Comparison of ENCODE assay signal across 1 cellular context in genomic region chr15:40274350-40275274, GRCh38.
TF ChIP-seq lines count a peak whose summit lies in the region.

No MANE protein-coding gene starts in this region.

TF ChIP-seq in HepG2, 621 proteins besides CTCF, POLR2A, EP300 and RAD21 (continued from another document and continues in another):
- TF ChIP-seq, protein P1, sequence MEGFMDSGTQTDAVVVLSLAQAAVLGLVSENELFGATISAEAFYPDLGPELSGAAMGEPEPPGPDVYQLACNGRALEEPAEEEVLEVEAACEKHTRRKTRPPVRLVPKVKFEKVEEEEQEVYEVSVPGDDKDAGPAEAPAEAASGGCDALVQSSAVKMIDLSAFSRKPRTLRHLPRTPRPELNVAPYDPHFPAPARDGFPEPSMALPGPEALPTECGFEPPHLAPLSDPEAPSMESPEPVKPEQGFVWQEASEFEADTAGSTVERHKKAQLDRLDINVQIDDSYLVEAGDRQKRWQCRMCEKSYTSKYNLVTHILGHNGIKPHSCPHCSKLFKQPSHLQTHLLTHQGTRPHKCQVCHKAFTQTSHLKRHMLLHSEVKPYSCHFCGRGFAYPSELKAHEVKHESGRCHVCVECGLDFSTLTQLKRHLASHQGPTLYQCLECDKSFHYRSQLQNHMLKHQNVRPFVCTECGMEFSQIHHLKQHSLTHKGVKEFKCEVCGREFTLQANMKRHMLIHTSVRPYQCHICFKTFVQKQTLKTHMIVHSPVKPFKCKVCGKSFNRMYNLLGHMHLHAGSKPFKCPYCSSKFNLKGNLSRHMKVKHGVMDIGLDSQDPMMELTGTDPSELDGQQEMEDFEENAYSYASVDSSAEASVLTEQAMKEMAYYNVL (CRISPR knock-in tag; IDR thresholded peaks at IDR 0.05; ENCODE audit: borderline replicate concordance): no peak
- TF ChIP-seq SSRP1 (CRISPR knock-in tag; IDR thresholded peaks at IDR 0.05) (0 out of 2 replicates have a peak, but pooled peaks have one; percentile 62), THAP9 (CRISPR knock-in tag; IDR thresholded peaks at IDR 0.05; ENCODE audit: borderline replicate concordance) (peak; percentile 27; the same call in 1 of the 2 replicates), CCDC6 (CRISPR knock-in tag; IDR thresholded peaks at IDR 0.05) (no peak), SRSF9 (IDR thresholded peaks at IDR 0.05; ENCODE audit: borderline replicate concordance, insufficient read depth, low read depth, low read length, poor library complexity, severe bottlenecking) (no peak), ZFP91 (CRISPR knock-in tag; IDR thresholded peaks at IDR 0.05; ENCODE audit: borderline replicate concordance) (peak; percentile 63), MAZ (IDR thresholded peaks at IDR 0.05; ENCODE audit: borderline replicate concordance, low read depth, low read length) (0 out of 2 replicates have a peak, but pooled peaks have one; percentile 35), MAZ (CRISPR knock-in tag; IDR thresholded peaks at IDR 0.05; ENCODE audit: low read depth) (peak; percentile 38; the same call in 1 of the 2 replicates), SOX5 (CRISPR knock-in tag; IDR thresholded peaks at IDR 0.05; ENCODE audit: borderline replicate concordance) (0 out of 2 replicates have a peak, but pooled peaks have one; percentile 35), ZKSCAN8 (CRISPR knock-in tag; IDR thresholded peaks at IDR 0.05; ENCODE audit: borderline replicate concordance) (peak; percentile 85; the same call in 1 of the 2 replicates), NFE2L1 (CRISPR knock-in tag; IDR thresholded peaks at IDR 0.05; ENCODE audit: borderline replicate concordance) (no peak), ZNF33A (CRISPR knock-in tag; IDR thresholded peaks at IDR 0.05; ENCODE audit: borderline replicate concordance) (no peak), CENPX (CRISPR knock-in tag; IDR thresholded peaks at IDR 0.05) (no peak), SMC3 (IDR thresholded peaks at IDR 0.05; ENCODE audit: low read length) (peak; percentile 97), CC2D1A (CRISPR knock-in tag; IDR thresholded peaks at IDR 0.05) (0 out of 2 replicates have a peak, but pooled peaks have one; percentile 40), MLXIP (CRISPR knock-in tag; IDR thresholded peaks at IDR 0.05; ENCODE audit: borderline replicate concordance) (no peak), GABPB1 (CRISPR knock-in tag; IDR thresholded peaks at IDR 0.05) (peak; percentile 23; the same call in 1 of the 2 replicates), ZNF619 (CRISPR knock-in tag; IDR thresholded peaks at IDR 0.05) (peak; percentile 79; the same call in 1 of the 2 replicates), ZNF510 (CRISPR knock-in tag; IDR thresholded peaks at IDR 0.05; ENCODE audit: low read depth) (no peak), NR2F6 (IDR thresholded peaks at IDR 0.05) (no peak), NR2F6 (CRISPR knock-in tag; IDR thresholded peaks at IDR 0.05) (peak; percentile 34; the same call in 1 of the 2 replicates), PRPF4 (IDR thresholded peaks at IDR 0.05; ENCODE audit: low read depth, low read length, poor library complexity, severe bottlenecking) (no peak), GATAD2A (CRISPR knock-in tag; IDR thresholded peaks at IDR 0.05) (peak; percentile 72), IRF1 (CRISPR knock-in tag; IDR thresholded peaks at IDR 0.05; ENCODE audit: low read depth) (no peak), SALL1 (CRISPR knock-in tag; IDR thresholded peaks at IDR 0.05) (peak; percentile 61; the same call in 1 of the 2 replicates), THAP11 (CRISPR knock-in tag; IDR thresholded peaks at IDR 0.05) (peak; percentile 50), SP140L (CRISPR knock-in tag; IDR thresholded peaks at IDR 0.05; ENCODE audit: borderline replicate concordance) (0 out of 2 replicates have a peak, but pooled peaks have one; percentile 62), DNMT3B (CRISPR knock-in tag; conservative IDR thresholded peaks at IDR 0.05) (0 out of 2 replicates have a peak, but pooled peaks have one; percentile 70)
- TF ChIP-seq, protein P2, sequence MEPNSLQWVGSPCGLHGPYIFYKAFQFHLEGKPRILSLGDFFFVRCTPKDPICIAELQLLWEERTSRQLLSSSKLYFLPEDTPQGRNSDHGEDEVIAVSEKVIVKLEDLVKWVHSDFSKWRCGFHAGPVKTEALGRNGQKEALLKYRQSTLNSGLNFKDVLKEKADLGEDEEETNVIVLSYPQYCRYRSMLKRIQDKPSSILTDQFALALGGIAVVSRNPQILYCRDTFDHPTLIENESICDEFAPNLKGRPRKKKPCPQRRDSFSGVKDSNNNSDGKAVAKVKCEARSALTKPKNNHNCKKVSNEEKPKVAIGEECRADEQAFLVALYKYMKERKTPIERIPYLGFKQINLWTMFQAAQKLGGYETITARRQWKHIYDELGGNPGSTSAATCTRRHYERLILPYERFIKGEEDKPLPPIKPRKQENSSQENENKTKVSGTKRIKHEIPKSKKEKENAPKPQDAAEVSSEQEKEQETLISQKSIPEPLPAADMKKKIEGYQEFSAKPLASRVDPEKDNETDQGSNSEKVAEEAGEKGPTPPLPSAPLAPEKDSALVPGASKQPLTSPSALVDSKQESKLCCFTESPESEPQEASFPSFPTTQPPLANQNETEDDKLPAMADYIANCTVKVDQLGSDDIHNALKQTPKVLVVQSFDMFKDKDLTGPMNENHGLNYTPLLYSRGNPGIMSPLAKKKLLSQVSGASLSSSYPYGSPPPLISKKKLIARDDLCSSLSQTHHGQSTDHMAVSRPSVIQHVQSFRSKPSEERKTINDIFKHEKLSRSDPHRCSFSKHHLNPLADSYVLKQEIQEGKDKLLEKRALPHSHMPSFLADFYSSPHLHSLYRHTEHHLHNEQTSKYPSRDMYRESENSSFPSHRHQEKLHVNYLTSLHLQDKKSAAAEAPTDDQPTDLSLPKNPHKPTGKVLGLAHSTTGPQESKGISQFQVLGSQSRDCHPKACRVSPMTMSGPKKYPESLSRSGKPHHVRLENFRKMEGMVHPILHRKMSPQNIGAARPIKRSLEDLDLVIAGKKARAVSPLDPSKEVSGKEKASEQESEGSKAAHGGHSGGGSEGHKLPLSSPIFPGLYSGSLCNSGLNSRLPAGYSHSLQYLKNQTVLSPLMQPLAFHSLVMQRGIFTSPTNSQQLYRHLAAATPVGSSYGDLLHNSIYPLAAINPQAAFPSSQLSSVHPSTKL (CRISPR knock-in tag; IDR thresholded peaks at IDR 0.05): peak; percentile 41; the same call in 1 of the 2 replicates
- TF ChIP-seq, protein P3, sequence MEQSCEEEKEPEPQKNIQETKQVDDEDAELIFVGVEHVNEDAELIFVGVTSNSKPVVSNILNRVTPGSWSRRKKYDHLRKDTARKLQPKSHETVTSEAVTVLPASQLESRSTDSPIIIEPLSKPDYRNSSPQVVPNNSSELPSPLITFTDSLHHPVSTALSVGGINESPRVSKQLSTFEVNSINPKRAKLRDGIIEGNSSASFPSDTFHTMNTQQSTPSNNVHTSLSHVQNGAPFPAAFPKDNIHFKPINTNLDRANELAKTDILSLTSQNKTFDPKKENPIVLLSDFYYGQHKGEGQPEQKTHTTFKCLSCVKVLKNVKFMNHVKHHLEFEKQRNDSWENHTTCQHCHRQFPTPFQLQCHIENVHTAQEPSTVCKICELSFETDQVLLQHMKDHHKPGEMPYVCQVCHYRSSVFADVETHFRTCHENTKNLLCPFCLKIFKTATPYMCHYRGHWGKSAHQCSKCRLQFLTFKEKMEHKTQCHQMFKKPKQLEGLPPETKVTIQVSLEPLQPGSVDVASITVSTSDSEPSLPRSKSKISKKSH (CRISPR knock-in tag; IDR thresholded peaks at IDR 0.05; ENCODE audit: borderline replicate concordance): peak; percentile 54; the same call in 1 of the 2 replicates
- TF ChIP-seq, protein P4, sequence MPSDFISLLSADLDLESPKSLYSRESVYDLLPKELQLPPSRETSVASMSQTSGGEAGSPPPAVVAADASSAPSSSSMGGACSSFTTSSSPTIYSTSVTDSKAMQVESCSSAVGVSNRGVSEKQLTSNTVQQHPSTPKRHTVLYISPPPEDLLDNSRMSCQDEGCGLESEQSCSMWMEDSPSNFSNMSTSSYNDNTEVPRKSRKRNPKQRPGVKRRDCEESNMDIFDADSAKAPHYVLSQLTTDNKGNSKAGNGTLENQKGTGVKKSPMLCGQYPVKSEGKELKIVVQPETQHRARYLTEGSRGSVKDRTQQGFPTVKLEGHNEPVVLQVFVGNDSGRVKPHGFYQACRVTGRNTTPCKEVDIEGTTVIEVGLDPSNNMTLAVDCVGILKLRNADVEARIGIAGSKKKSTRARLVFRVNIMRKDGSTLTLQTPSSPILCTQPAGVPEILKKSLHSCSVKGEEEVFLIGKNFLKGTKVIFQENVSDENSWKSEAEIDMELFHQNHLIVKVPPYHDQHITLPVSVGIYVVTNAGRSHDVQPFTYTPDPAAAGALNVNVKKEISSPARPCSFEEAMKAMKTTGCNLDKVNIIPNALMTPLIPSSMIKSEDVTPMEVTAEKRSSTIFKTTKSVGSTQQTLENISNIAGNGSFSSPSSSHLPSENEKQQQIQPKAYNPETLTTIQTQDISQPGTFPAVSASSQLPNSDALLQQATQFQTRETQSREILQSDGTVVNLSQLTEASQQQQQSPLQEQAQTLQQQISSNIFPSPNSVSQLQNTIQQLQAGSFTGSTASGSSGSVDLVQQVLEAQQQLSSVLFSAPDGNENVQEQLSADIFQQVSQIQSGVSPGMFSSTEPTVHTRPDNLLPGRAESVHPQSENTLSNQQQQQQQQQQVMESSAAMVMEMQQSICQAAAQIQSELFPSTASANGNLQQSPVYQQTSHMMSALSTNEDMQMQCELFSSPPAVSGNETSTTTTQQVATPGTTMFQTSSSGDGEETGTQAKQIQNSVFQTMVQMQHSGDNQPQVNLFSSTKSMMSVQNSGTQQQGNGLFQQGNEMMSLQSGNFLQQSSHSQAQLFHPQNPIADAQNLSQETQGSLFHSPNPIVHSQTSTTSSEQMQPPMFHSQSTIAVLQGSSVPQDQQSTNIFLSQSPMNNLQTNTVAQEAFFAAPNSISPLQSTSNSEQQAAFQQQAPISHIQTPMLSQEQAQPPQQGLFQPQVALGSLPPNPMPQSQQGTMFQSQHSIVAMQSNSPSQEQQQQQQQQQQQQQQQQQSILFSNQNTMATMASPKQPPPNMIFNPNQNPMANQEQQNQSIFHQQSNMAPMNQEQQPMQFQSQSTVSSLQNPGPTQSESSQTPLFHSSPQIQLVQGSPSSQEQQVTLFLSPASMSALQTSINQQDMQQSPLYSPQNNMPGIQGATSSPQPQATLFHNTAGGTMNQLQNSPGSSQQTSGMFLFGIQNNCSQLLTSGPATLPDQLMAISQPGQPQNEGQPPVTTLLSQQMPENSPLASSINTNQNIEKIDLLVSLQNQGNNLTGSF (CRISPR knock-in tag; IDR thresholded peaks at IDR 0.05): no peak
